ENCODE assay signal across 8 cellular contexts in the genomic region with DNA sequence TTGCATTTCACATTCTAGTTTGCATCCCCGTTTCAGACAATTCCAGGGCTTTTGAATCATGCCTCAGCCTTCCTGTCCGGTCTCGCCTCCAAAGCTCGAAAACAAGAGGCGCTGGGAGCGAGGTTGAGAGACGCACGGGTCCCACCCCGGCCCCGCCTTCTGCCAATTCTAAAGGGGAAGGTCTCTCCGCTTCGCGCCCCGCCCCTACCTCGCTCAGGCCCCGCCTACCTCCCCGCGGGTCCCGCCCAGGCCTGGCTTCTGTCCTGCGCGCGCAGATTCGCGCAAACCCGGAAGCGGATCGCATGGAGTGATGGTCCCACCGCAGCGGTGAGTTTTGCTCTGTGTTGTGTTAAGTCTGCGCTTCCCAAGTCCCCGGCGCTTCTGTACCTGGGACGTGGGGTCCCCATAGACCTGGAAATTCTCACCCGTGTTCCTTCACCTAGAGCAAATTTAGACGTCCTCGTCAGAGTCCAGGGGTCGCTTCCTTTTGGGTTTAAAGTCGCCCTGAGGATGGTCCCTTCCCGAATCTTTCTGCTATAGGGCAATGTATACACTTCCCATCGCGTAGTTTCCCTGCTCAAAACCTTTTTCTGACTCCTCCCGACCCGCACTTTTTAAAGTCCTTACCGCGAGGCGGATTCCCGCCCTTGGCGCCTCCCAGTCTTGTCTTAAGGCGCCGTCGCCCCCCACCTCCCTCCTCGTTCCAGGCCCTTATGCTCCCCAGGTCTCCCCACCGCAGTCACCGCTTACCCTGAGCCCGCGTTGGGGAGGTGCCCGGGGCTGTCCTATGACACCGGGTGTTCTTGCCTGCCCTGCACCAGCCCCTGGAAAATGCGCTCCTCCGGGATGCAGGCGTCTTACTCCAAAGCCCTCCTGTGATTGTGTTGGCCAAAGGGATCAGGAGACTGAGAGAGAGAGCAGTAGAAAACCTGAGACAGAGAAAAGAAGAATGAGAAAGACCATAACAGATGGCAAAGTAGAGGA. TPM values are rescaled to one million over a fixed set of nuclear protein-coding genes. Genes with fewer than 3 reads are reported as not detected.
DNase-seq lines count a peak whose midpoint lies in the region; ATAC-seq and TF ChIP-seq lines count a peak whose summit lies in the region.

A gene (plus strand): TSS at position 284 of the 984 bp plus-strand sequence. CDS start 7,559 bp downstream, outside the sequence.

- H3K27me3 Mint-ChIP-seq in activated CD4-positive, alpha-beta T cell treated with anti-CD3 and anti-CD28 coated beads for 36 hours, result peaks cover 5% of the 10 kb centered on the region

- peak; percentile 69 to 80 for DNase-seq in AML-193 (lab: John Stamatoyannopoulos, UW)
- peak; percentile 63 for DNase-seq in NCI-H446 treated with DMSO at 0.1 percent for 48 hours (lab: John Stamatoyannopoulos, UW)
- DNase-seq in activated CD4-positive, alpha-beta T cell treated with anti-CD3 and anti-CD28 coated beads for 36 hours, result peak; percentile 97
- DNase-seq in coronary artery (ENCODE audit: low spot score), result peak; percentile 96
- DNase-seq in left kidney (ENCODE audit: low read depth, low spot score), result peak; percentile 97
- peak; percentile 94 for DNase-seq in stimulated activated CD4-positive, alpha-beta T cell treated with anti-CD3 and anti-CD28 coated beads, Interleukin-1b, Interleukin-23, amount 100 ng/mL, for 48 hours

- H3K27ac ChIP-seq in coronary artery, result peak within 1 kb of the TSS; percentile 72 to 84

- peaks cover 10% of the 10 kb centered on the region for H3K4me1 Mint-ChIP-seq in activated CD4-positive, alpha-beta T cell treated with anti-CD3 and anti-CD28 coated beads for 36 hours

- H3K36me3 Mint-ChIP-seq in activated CD4-positive, alpha-beta T cell treated with anti-CD3 and anti-CD28 coated beads for 36 hours (ENCODE audit: low read depth), result peaks cover 37% of the 10 kb centered on the region

- peaks cover 21% of the 10 kb centered on the region for H3K9me3 Mint-ChIP-seq in activated CD4-positive, alpha-beta T cell treated with anti-CD3 and anti-CD28 coated beads for 36 hours (ENCODE audit: low read depth)

- POLR2A ChIA-PET in activated CD4-positive, alpha-beta T cell treated with anti-CD3 and anti-CD28 coated beads for 36 hours (lab: Charles Lee), result interaction anchor here (0.8 to 1.1 kb wide), 3 partner anchors 40 to 807 kb away, joined by 3 to 4 read pairs (median 3); no protein-coding TSS in a partner anchor

- intact Hi-C loops in activated CD4-positive, alpha-beta T cell treated with anti-CD3 and anti-CD28 coated beads for 36 hours (cut with DNase I, micrococcal nuclease), result loop anchor here (1.0 to 2.0 kb wide), 14 partner anchors 31 to 806 kb away; a partner anchor contains a TSS

- CTCF ChIA-PET in activated CD4-positive, alpha-beta T cell treated with anti-CD3 and anti-CD28 coated beads for 36 hours (lab: Charles Lee), result no interaction called here

- TF ChIP-seq CTCF in coronary artery (IDR thresholded peaks at IDR 0.05), result no peak

- peak within 1 kb of the TSS; percentile 88 for H3K4me3 Mint-ChIP-seq in activated CD4-positive, alpha-beta T cell treated with anti-CD3 and anti-CD28 coated beads for 36 hours

- H3K4me3 ChIP-seq in coronary artery, result peak within 1 kb of the TSS; percentile 73

- ATAC-seq in GM19035 (IDR thresholded peaks at IDR 0.05; ENCODE audit: unreplicated experiment), result peak; percentile 97
- peak; percentile 96 for ATAC-seq in HG03354 (IDR thresholded peaks at IDR 0.05; ENCODE audit: poor library complexity, severe bottlenecking, unreplicated experiment)
- peak; percentile 99 for ATAC-seq in activated CD4-positive, alpha-beta T cell treated with anti-CD3 and anti-CD28 coated beads for 36 hours

- peak within 1 kb of the TSS; percentile 92 for H3K27ac Mint-ChIP-seq in activated CD4-positive, alpha-beta T cell treated with anti-CD3 and anti-CD28 coated beads for 36 hours

RNA-seq across cellular contexts. Expression of the gene that starts here (rescaled TPM):
- total RNA-seq in activated CD4-positive, alpha-beta T cell treated with anti-CD3 and anti-CD28 coated beads for 36 hours, result 1 to 10 TPM; 5.9 to 6.3 TPM

Comparison
In these comparisons a context has a peak if more than half of its experiments do, and no peak if none do; other contexts are left out.
1. Peak in every context shown above with its lines: DNase-seq, ATAC-seq, H3K4me3 ChIP-seq and H3K27ac ChIP-seq.